In genomic region chr17:2928294-2928890, GRCh38 we compare ENCODE assay signal across 15 cellular contexts.
"Had no signal": no experiment of that assay in that cellular context is flagged by ENCODE, and none has a peak within 500 bp of the region (broad histone marks: within the 10 kb centered on the region; RNA-seq: fewer than 3 reads in every experiment).

No MANE protein-coding gene starts in this region.

- H3K4me3 ChIP-seq: ascending aorta, heart right ventricle, left ventricle myocardium inferior, sigmoid colon, thoracic aorta had no signal

- DNase-seq: activated CD4-positive, alpha-beta T cell treated with anti-CD3 and anti-CD28 coated beads for 1 hour; activated CD4-positive, alpha-beta T cell treated with anti-CD3 and anti-CD28 coated beads, Interleukin-2, amount 50 U/mL, for 4 hours; activated naive CD4-positive, alpha-beta T cell treated with anti-CD3 and anti-CD28 coated beads for 36 hours; heart right ventricle; kidney; left ventricle myocardium inferior; occipital lobe; sigmoid colon; stimulated activated CD4-positive, alpha-beta T cell treated with anti-CD3 and anti-CD28 coated beads, Interleukin-1b, Interleukin-23, amount 100 ng/mL, for 48 hours; stimulated activated naive CD8-positive, alpha-beta T cell treated with anti-CD3 and anti-CD28 coated beads, Interleukin-15, amount 100 ng/mL, for 72 hours had no signal

- H3K27ac Mint-ChIP-seq: activated naive CD4-positive, alpha-beta T cell treated with anti-CD3 and anti-CD28 coated beads for 36 hours; activated T-helper 2 cell treated with anti-CD3 and anti-CD28 coated beads, Interferon-gamma antibody, Interleukin-2, Interleukin-4, amounts not matched to agents 10 μg/mL and 5 μg/mL and 100 μg/mL, durations not matched to agents 14 hours and 24 hours and 36 hours; memory B cell; stimulated activated naive CD8-positive, alpha-beta T cell treated with anti-CD3 and anti-CD28 coated beads, Interleukin-15, amount 100 ng/mL, for 72 hours had no signal

- H3K27me3 ChIP-seq: ascending aorta, heart right ventricle, sigmoid colon had no signal

- H3K4me1 ChIP-seq: ascending aorta, sigmoid colon had no signal

- H3K27ac ChIP-seq: ascending aorta, heart right ventricle, left ventricle myocardium inferior, sigmoid colon, thoracic aorta had no signal

- H3K9me3 ChIP-seq: ascending aorta, heart right ventricle, left ventricle myocardium inferior, sigmoid colon, thoracic aorta had no signal

- H3K9me3 Mint-ChIP-seq: activated naive CD4-positive, alpha-beta T cell treated with anti-CD3 and anti-CD28 coated beads for 36 hours; activated T-helper 2 cell treated with anti-CD3 and anti-CD28 coated beads, Interferon-gamma antibody, Interleukin-2, Interleukin-4, amounts not matched to agents 10 μg/mL and 5 μg/mL and 100 μg/mL, durations not matched to agents 14 hours and 24 hours and 36 hours; memory B cell; natural killer cell treated with Interleukin-12 subunit alpha and Interleukin-12 subunit beta and Interleukin-15 and Interleukin-18, amount 100 ng/mL, for 72 hours; stimulated activated naive CD8-positive, alpha-beta T cell treated with anti-CD3 and anti-CD28 coated beads, Interleukin-15, amount 100 ng/mL, for 72 hours had no signal

- ATAC-seq: heart right ventricle; natural killer cell treated with Interleukin-12 subunit alpha and Interleukin-12 subunit beta and Interleukin-15 and Interleukin-18, amount 100 ng/mL, for 72 hours; stimulated activated naive CD8-positive, alpha-beta T cell treated with anti-CD3 and anti-CD28 coated beads, Interleukin-15, amount 100 ng/mL, for 72 hours had no signal

- H3K4me3 Mint-ChIP-seq: activated naive CD4-positive, alpha-beta T cell treated with anti-CD3 and anti-CD28 coated beads for 36 hours; memory B cell; natural killer cell treated with Interleukin-12 subunit alpha and Interleukin-12 subunit beta and Interleukin-15 and Interleukin-18, amount 100 ng/mL, for 72 hours; stimulated activated naive CD8-positive, alpha-beta T cell treated with anti-CD3 and anti-CD28 coated beads, Interleukin-15, amount 100 ng/mL, for 72 hours had no signal

- H3K36me3 ChIP-seq: ascending aorta, left ventricle myocardium inferior, sigmoid colon, thoracic aorta had no signal

- H3K27me3 Mint-ChIP-seq: natural killer cell treated with Interleukin-12 subunit alpha and Interleukin-12 subunit beta and Interleukin-15 and Interleukin-18, amount 100 ng/mL, for 72 hours had no signal
